ENCODE assay signal across 25 cellular contexts in the genomic region with DNA sequence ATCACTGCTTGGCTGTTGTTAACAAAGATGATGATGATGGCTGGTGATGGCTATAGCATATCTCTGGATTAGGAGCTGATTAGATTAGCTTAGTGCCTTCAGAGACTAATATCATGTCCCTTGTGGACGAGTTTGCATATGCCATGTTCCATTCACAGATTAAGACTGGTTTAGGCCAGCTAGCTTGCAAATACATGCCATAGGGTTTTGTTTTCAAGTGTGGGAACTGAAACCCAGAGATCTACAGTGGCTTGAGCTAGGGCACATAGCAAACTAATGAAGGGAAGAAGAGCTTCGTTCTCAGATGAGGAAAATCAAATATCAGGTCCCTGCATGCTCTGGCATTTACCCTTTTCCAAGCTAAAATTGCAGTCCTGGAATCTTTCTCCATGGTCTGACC.
"Had no signal": no experiment of that assay in that cellular context is flagged by ENCODE, and none has a peak within 500 bp of the region (broad histone marks: within the 10 kb centered on the region; RNA-seq: fewer than 3 reads in every experiment).

No MANE protein-coding gene starts in this region.

- H3K4me1 ChIP-seq: left ventricle myocardium inferior, pancreas, prostate gland, sigmoid colon, tibial nerve, uterus had no signal

- H3K27me3 ChIP-seq: pancreas, sigmoid colon, tibial nerve, uterus had no signal

- H3K27me3 Mint-ChIP-seq: naive thymus-derived CD8-positive, alpha-beta T cell; stimulated activated memory B cell treated with anti-CD40 and anti-IgM and Interleukin-4, amounts not matched to agents 10 μg/mL and 1 μg/mL and 100 μg/mL, for 72 hours; stimulated activated naive CD8-positive, alpha-beta T cell treated with anti-CD3 and anti-CD28 coated beads, Interleukin-15, amount 100 ng/mL, for 72 hours; type B pancreatic cell had no signal

- H3K27ac Mint-ChIP-seq: nephron; stimulated activated memory B cell treated with anti-CD40 and anti-IgM and Interleukin-4, amounts not matched to agents 10 μg/mL and 1 μg/mL and 100 μg/mL, for 72 hours; stimulated activated naive CD8-positive, alpha-beta T cell treated with anti-CD3 and anti-CD28 coated beads, Interleukin-15, amount 100 ng/mL, for 72 hours; type B pancreatic cell had no signal

- H3K36me3 Mint-ChIP-seq: naive thymus-derived CD8-positive, alpha-beta T cell; stimulated activated memory B cell treated with anti-CD40 and anti-IgM and Interleukin-4, amounts not matched to agents 10 μg/mL and 1 μg/mL and 100 μg/mL, for 72 hours; type B pancreatic cell had no signal

- H3K4me1 Mint-ChIP-seq: naive thymus-derived CD8-positive, alpha-beta T cell; nephron; neural crest cell; stimulated activated memory B cell treated with anti-CD40 and anti-IgM and Interleukin-4, amounts not matched to agents 10 μg/mL and 1 μg/mL and 100 μg/mL, for 72 hours; stimulated activated naive CD8-positive, alpha-beta T cell treated with anti-CD3 and anti-CD28 coated beads, Interleukin-15, amount 100 ng/mL, for 72 hours had no signal

- H3K4me3 Mint-ChIP-seq: naive thymus-derived CD8-positive, alpha-beta T cell; nephron; neural crest cell; stimulated activated memory B cell treated with anti-CD40 and anti-IgM and Interleukin-4, amounts not matched to agents 10 μg/mL and 1 μg/mL and 100 μg/mL, for 72 hours; stimulated activated naive CD8-positive, alpha-beta T cell treated with anti-CD3 and anti-CD28 coated beads, Interleukin-15, amount 100 ng/mL, for 72 hours; type B pancreatic cell had no signal

- H3K36me3 ChIP-seq: left ventricle myocardium inferior, pancreas, prostate gland, sigmoid colon, tibial nerve, uterus had no signal

- H3K9me3 Mint-ChIP-seq: naive thymus-derived CD8-positive, alpha-beta T cell; stimulated activated memory B cell treated with anti-CD40 and anti-IgM and Interleukin-4, amounts not matched to agents 10 μg/mL and 1 μg/mL and 100 μg/mL, for 72 hours; stimulated activated naive CD8-positive, alpha-beta T cell treated with anti-CD3 and anti-CD28 coated beads, Interleukin-15, amount 100 ng/mL, for 72 hours; type B pancreatic cell had no signal

- H3K27ac ChIP-seq: left ventricle myocardium inferior, pancreas, prostate gland, sigmoid colon, tibial nerve, uterus had no signal

- DNase-seq: islet precursor cell; left ventricle myocardium inferior; naive thymus-derived CD8-positive, alpha-beta T cell; nucleus accumbens; pancreas; posterior cingulate gyrus; retina; right cardiac atrium; sigmoid colon; stimulated activated CD4-positive, alpha-beta T cell treated with anti-CD3 and anti-CD28 coated beads, Interleukin-1b, Interleukin-23, amount 100 ng/mL, for 48 hours; stimulated activated CD4-positive, alpha-beta T cell treated with anti-CD3 and anti-CD28 coated beads, Interleukin-2, amount 100 ng/mL, for 48 hours; stimulated activated CD4-positive, alpha-beta T cell treated with anti-CD3 and anti-CD28 coated beads, Interleukin-4, amount 100 ng/mL, for 4 hours; stimulated activated CD8-positive, alpha-beta memory T cell treated with anti-CD3 and anti-CD28 coated beads, Interleukin-4, amount 100 ng/mL, for 48 hours; stimulated activated naive CD4-positive, alpha-beta T cell treated with Interleukin-2 at 50 U/mL for 16 hours; stimulated activated naive CD8-positive, alpha-beta T cell treated with anti-CD3 and anti-CD28 coated beads, Interleukin-15, amount 100 ng/mL, for 72 hours; substantia nigra; uterus had no signal

- H3K9me3 ChIP-seq: pancreas, prostate gland, sigmoid colon, tibial nerve, uterus had no signal

- H3K4me3 ChIP-seq: left ventricle myocardium inferior, lung, pancreas, prostate gland, sigmoid colon, smooth muscle cell, tibial nerve, uterus had no signal

- ATAC-seq: naive thymus-derived CD8-positive, alpha-beta T cell; pancreas; right cardiac atrium; stimulated activated memory B cell treated with anti-CD40 and anti-IgM and Interleukin-4, amounts not matched to agents 10 μg/mL and 1 μg/mL and 100 μg/mL, for 72 hours; stimulated activated naive CD8-positive, alpha-beta T cell treated with anti-CD3 and anti-CD28 coated beads, Interleukin-15, amount 100 ng/mL, for 72 hours had no signal
